In the genomic region with DNA sequence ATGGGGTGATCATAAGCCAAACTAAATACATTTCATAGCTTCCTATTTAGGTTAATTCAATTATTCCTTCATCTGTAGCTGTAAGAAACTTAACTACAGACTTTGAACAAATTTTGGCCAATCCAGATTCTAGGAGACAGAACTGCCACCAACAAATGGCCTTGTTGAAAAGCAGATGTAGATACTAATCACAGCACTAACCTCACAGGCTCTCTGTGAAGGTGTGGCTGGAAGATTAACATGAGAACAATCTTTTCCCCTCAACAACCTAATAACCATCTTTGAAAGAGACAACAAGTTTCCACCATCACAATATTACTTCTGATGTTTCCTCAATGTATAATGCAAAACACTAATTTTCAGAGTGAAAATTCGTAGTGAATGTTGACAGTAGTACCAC, we compare ENCODE assay signal across 2 cellular contexts.
TF ChIP-seq lines count a peak whose summit lies in the region.

No MANE protein-coding gene starts in this region.

TF ChIP-seq in GM23338, 12 proteins besides CTCF, POLR2A, EP300 and RAD21 (continues in another document):
- TF ChIP-seq, protein P1, sequence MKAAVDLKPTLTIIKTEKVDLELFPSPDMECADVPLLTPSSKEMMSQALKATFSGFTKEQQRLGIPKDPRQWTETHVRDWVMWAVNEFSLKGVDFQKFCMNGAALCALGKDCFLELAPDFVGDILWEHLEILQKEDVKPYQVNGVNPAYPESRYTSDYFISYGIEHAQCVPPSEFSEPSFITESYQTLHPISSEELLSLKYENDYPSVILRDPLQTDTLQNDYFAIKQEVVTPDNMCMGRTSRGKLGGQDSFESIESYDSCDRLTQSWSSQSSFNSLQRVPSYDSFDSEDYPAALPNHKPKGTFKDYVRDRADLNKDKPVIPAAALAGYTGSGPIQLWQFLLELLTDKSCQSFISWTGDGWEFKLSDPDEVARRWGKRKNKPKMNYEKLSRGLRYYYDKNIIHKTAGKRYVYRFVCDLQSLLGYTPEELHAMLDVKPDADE (IDR thresholded peaks at IDR 0.05) = no peak
- TF ChIP-seq REST (IDR thresholded peaks at IDR 0.05; ENCODE audit: unreplicated experiment) (no peak), ZNF114 (CRISPR knock-in tag; IDR thresholded peaks at IDR 0.05) (no peak), STAT1 (IDR thresholded peaks at IDR 0.05; ENCODE audit: unreplicated experiment) (no peak), POLR2AphosphoS5 (IDR thresholded peaks at IDR 0.05; ENCODE audit: low read depth) (no peak), EZH2 (IDR thresholded peaks at IDR 0.05; ENCODE audit: low read depth, unreplicated experiment) (no peak), EZH2phosphoT487 (IDR thresholded peaks at IDR 0.05; ENCODE audit: unreplicated experiment) (no peak), NANOG (IDR thresholded peaks at IDR 0.05; ENCODE audit: borderline replicate concordance) (no peak), JUNB (IDR thresholded peaks at IDR 0.05; ENCODE audit: unreplicated experiment) (no peak)
- TF ChIP-seq, protein P2, sequence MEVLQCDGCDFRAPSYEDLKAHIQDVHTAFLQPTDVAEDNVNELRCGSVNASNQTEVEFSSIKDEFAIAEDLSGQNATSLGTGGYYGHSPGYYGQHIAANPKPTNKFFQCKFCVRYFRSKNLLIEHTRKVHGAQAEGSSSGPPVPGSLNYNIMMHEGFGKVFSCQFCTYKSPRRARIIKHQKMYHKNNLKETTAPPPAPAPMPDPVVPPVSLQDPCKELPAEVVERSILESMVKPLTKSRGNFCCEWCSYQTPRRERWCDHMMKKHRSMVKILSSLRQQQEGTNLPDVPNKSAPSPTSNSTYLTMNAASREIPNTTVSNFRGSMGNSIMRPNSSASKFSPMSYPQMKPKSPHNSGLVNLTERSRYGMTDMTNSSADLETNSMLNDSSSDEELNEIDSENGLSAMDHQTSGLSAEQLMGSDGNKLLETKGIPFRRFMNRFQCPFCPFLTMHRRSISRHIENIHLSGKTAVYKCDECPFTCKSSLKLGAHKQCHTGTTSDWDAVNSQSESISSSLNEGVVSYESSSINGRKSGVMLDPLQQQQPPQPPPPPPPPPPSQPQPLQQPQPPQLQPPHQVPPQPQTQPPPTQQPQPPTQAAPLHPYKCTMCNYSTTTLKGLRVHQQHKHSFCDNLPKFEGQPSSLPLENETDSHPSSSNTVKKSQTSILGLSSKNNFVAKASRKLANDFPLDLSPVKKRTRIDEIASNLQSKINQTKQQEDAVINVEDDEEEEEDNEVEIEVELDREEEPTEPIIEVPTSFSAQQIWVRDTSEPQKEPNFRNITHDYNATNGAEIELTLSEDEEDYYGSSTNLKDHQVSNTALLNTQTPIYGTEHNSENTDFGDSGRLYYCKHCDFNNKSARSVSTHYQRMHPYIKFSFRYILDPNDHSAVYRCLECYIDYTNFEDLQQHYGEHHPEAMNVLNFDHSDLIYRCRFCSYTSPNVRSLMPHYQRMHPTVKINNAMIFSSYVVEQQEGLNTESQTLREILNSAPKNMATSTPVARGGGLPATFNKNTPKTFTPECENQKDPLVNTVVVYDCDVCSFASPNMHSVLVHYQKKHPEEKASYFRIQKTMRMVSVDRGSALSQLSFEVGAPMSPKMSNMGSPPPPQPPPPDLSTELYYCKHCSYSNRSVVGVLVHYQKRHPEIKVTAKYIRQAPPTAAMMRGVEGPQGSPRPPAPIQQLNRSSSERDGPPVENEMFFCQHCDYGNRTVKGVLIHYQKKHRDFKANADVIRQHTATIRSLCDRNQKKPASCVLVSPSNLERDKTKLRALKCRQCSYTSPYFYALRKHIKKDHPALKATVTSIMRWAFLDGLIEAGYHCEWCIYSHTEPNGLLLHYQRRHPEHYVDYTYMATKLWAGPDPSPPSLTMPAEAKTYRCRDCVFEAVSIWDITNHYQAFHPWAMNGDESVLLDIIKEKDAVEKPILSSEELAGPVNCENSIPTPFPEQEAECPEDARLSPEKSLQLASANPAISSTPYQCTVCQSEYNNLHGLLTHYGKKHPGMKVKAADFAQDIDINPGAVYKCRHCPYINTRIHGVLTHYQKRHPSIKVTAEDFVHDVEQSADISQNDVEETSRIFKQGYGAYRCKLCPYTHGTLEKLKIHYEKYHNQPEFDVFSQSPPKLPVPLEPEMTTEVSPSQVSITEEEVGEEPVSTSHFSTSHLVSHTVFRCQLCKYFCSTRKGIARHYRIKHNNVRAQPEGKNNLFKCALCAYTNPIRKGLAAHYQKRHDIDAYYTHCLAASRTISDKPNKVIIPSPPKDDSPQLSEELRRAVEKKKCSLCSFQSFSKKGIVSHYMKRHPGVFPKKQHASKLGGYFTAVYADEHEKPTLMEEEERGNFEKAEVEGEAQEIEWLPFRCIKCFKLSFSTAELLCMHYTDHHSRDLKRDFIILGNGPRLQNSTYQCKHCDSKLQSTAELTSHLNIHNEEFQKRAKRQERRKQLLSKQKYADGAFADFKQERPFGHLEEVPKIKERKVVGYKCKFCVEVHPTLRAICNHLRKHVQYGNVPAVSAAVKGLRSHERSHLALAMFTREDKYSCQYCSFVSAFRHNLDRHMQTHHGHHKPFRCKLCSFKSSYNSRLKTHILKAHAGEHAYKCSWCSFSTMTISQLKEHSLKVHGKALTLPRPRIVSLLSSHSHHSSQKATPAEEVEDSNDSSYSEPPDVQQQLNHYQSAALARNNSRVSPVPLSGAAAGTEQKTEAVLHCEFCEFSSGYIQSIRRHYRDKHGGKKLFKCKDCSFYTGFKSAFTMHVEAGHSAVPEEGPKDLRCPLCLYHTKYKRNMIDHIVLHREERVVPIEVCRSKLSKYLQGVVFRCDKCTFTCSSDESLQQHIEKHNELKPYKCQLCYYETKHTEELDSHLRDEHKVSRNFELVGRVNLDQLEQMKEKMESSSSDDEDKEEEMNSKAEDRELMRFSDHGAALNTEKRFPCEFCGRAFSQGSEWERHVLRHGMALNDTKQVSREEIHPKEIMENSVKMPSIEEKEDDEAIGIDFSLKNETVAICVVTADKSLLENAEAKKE (CRISPR knock-in tag; IDR thresholded peaks at IDR 0.05) = no peak

TF ChIP-seq in H1, 55 proteins besides CTCF, POLR2A, EP300 and RAD21 (continued from another document):
- TF ChIP-seq CEBPB (IDR thresholded peaks at IDR 0.05; ENCODE audit: low read depth, low read length) (no peak), SUZ12 (IDR thresholded peaks at IDR 0.05; ENCODE audit: low read length) (no peak), NRF1 (IDR thresholded peaks at IDR 0.05; ENCODE audit: low read depth, low read length) (no peak), MAX (IDR thresholded peaks at IDR 0.05) (no peak), KDM5A (IDR thresholded peaks at IDR 0.05; ENCODE audit: low read length) (no peak), CREB1 (IDR thresholded peaks at IDR 0.05) (no peak), SRF (IDR thresholded peaks at IDR 0.05; ENCODE audit: low read depth, low read length) (no peak), TBP (IDR thresholded peaks at IDR 0.05; ENCODE audit: low read depth, low read length) (no peak), SIN3A (conservative IDR thresholded peaks at IDR 0.05 in 1 of 2, IDR thresholded peaks at IDR 0.05 in 1 of 2; ENCODE audit: low read depth in 1 of 2, low read length in 2 of 2) (no peak), BRCA1 (IDR thresholded peaks at IDR 0.05; ENCODE audit: low read depth, low read length) (no peak), BCL11A (IDR thresholded peaks at IDR 0.05; ENCODE audit: low read depth in 2 of 2, low read length in 2 of 2) (no peak), GTF2F1 (IDR thresholded peaks at IDR 0.05; ENCODE audit: borderline replicate concordance, low read depth, low read length) (no peak), TEAD4 (IDR thresholded peaks at IDR 0.05; ENCODE audit: low read depth, low read length) (no peak), POU5F1 (IDR thresholded peaks at IDR 0.05; ENCODE audit: low read depth, low read length) (no peak), EZH2 (IDR thresholded peaks at IDR 0.05; ENCODE audit: low read depth, low read length, severe bottlenecking) (no peak)
- TF ChIP-seq, protein P3, sequence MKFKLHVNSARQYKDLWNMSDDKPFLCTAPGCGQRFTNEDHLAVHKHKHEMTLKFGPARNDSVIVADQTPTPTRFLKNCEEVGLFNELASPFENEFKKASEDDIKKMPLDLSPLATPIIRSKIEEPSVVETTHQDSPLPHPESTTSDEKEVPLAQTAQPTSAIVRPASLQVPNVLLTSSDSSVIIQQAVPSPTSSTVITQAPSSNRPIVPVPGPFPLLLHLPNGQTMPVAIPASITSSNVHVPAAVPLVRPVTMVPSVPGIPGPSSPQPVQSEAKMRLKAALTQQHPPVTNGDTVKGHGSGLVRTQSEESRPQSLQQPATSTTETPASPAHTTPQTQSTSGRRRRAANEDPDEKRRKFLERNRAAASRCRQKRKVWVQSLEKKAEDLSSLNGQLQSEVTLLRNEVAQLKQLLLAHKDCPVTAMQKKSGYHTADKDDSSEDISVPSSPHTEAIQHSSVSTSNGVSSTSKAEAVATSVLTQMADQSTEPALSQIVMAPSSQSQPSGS (IDR thresholded peaks at IDR 0.05; ENCODE audit: low read length) = no peak
